In genomic region chr12:79782197-79782890, GRCh38 we compare ENCODE assay signal across 11 cellular contexts.
A peak's percentile ranks its signal among the peaks of the same experiment; 100 is the strongest.
DNase-seq lines count a peak whose midpoint lies in the region; ATAC-seq, FAIRE-seq and TF ChIP-seq lines count a peak whose summit lies in the region.
"Had no signal": no experiment of that assay in that cellular context is flagged by ENCODE, and none has a peak within 500 bp of the region (broad histone marks: within the 10 kb centered on the region; RNA-seq: fewer than 3 reads in every experiment).

No MANE protein-coding gene starts in this region.

- no peaks in the 10 kb centered on the region for H3K27me3 Mint-ChIP-seq in endodermal cell (ENCODE audit: insufficient read depth)
- H3K27me3 Mint-ChIP-seq: effector memory CD8-positive, alpha-beta T cell had no signal

- no TSS peak for BruUV-seq in K562 (replicated peaks; lab: Mats Ljungman, UMichigan)

- H3K79me2 ChIP-seq in ACC112 (ENCODE audit: control insufficient read depth, insufficient read depth, low read length, unreplicated experiment) = no peaks in the 10 kb centered on the region
- no peaks in the 10 kb centered on the region for H3K79me2 ChIP-seq in K562 (ENCODE audit: control insufficient read depth, insufficient read depth, low read length)

- H3K27ac ChIP-seq in ACC112 (ENCODE audit: low read depth, low read length) = peak overlapping the region; percentile 61
- H3K27ac ChIP-seq in K562 (ENCODE audit: extremely low read depth, low read depth, low read length) = peak overlapping the region; percentile 44; the same call in 1 of the 3 replicates
- H3K27ac ChIP-seq in endodermal cell (ENCODE audit: low read depth, low read length) = no peak overlapping the region

- H3K9me3 ChIP-seq in K562 (replicated peaks; ENCODE audit: control insufficient read depth, insufficient read depth, low read depth, low read length) (no peaks in the 10 kb centered on the region), endodermal cell (ENCODE audit: control insufficient read depth, low read length) (no peaks in the 10 kb centered on the region)

- CTCF ChIA-PET in K562 (lab: Yijun Ruan, JAX; ENCODE audit: low intra/inter-chr PET ratio) = no interaction called here

- no peaks in the 10 kb centered on the region for H3K9me1 ChIP-seq in K562 (ENCODE audit: control insufficient read depth, insufficient read depth, low read length)

- TF ChIP-seq CTCF in K562 (IDR thresholded peaks at IDR 0.05 in 2 of 3, conservative IDR thresholded peaks at IDR 0.05 in 1 of 3; ENCODE audit: insufficient read depth in 2 of 3, low read depth in 1 of 3, low read length in 3 of 3) = no peak
- no peak for TF ChIP-seq CTCF in endodermal cell (conservative IDR thresholded peaks at IDR 0.05)

- no peak for TF ChIP-seq POLR2A in K562 (conservative IDR thresholded peaks at IDR 0.05)

- peaks cover 29% of the 10 kb centered on the region for H3K36me3 ChIP-seq in ACC112 (ENCODE audit: insufficient read depth, low read length)
- peaks cover 66% of the 10 kb centered on the region for H3K36me3 ChIP-seq in K562 (ENCODE audit: control insufficient read depth, insufficient read depth, low read length)
- peaks cover 79% of the 10 kb centered on the region for H3K36me3 ChIP-seq in endodermal cell (ENCODE audit: control insufficient read depth, insufficient read depth, low read length)

- H3K9ac ChIP-seq in K562 (ENCODE audit: insufficient read depth in 1 of 2, low read depth in 2 of 2, low read length in 2 of 2) (no peak overlapping the region), endodermal cell (ENCODE audit: extremely low read depth, low read length, poor library complexity, severe bottlenecking) (no peak overlapping the region)

- DNase-seq in K562 (ENCODE audit: extremely low read depth in 1 of 4, low spot score in 3 of 4) = no peak
- peak; percentile 33 to 56 for DNase-seq in lung microvascular endothelial cell (ENCODE audit: low read depth in 2 of 2)
- no peak for DNase-seq in endodermal cell
- DNase-seq: effector memory CD8-positive, alpha-beta T cell; NCI-H1092 treated with DMSO at 0.1 percent for 48 hours; stimulated activated CD4-positive, alpha-beta T cell treated with anti-CD3 and anti-CD28 coated beads, Interleukin-2, amount 100 ng/mL, for 24 hours had no signal

- no peaks in the 10 kb centered on the region for H3K9me3 Mint-ChIP-seq in endodermal cell
- H3K9me3 Mint-ChIP-seq: effector memory CD8-positive, alpha-beta T cell had no signal

- TF ChIP-seq EP300 in K562 (IDR thresholded peaks at IDR 0.05; ENCODE audit: low read length) = no peak

- H3K36me3 Mint-ChIP-seq in endodermal cell (ENCODE audit: low read depth) = peaks cover 34% of the 10 kb centered on the region

- H3K4me3 ChIP-seq in ACC112 (ENCODE audit: low read depth, low read length) (no peak overlapping the region), K562 (no peak overlapping the region), endodermal cell (ENCODE audit: low read length) (no peak overlapping the region)

- peaks cover 20% of the 10 kb centered on the region for H3K4me1 ChIP-seq in ACC112 (ENCODE audit: control insufficient read depth, insufficient read depth, low read length, unreplicated experiment)
- H3K4me1 ChIP-seq in K562 (replicated peaks in 1 of 2; ENCODE audit: control insufficient read depth in 2 of 2, insufficient read depth in 2 of 2, low read length in 2 of 2) = peaks cover 0 to 8% of the 10 kb centered on the region in 2 experiments; a peak in 2 of 5 replicates
- no peaks in the 10 kb centered on the region for H3K4me1 ChIP-seq in endodermal cell (ENCODE audit: control insufficient read depth, insufficient read depth, low read length)

- no peak overlapping the region for H3K4me2 ChIP-seq in K562 (ENCODE audit: insufficient read depth, low read length)

- in situ Hi-C loops in K562 (cut with MboI) = no loop called here

- H3K27me3 ChIP-seq in ACC112 (ENCODE audit: insufficient read depth, low read length) (no peaks in the 10 kb centered on the region), K562 (ENCODE audit: control insufficient read depth in 2 of 2, insufficient read depth in 2 of 2, low read length in 2 of 2) (no peaks in the 10 kb centered on the region), endodermal cell (ENCODE audit: control insufficient read depth, insufficient read depth, low read length, poor library complexity, severe bottlenecking) (no peaks in the 10 kb centered on the region)

- H2AFZ ChIP-seq in ACC112 (ENCODE audit: low read length, unreplicated experiment) = no peak overlapping the region
- no peak overlapping the region for H2AFZ ChIP-seq in K562 (ENCODE audit: low read depth, low read length)

- no peaks in the 10 kb centered on the region for H4K20me1 ChIP-seq in K562 (replicated peaks; ENCODE audit: control insufficient read depth, insufficient read depth, low read length)

- peak; percentile 46 for ATAC-seq in HG02885 (IDR thresholded peaks at IDR 0.05; ENCODE audit: poor library complexity, unreplicated experiment)
- ATAC-seq in K562 = peak; percentile 36
- no peak for ATAC-seq in GM19328 (IDR thresholded peaks at IDR 0.05; ENCODE audit: unreplicated experiment)
- no peak for ATAC-seq in GM19395 (IDR thresholded peaks at IDR 0.05; ENCODE audit: unreplicated experiment)
- no peak for ATAC-seq in GM21825 (IDR thresholded peaks at IDR 0.05; ENCODE audit: unreplicated experiment)
- ATAC-seq: effector memory CD8-positive, alpha-beta T cell had no signal

- no peaks in the 10 kb centered on the region for H3K4me1 Mint-ChIP-seq in endodermal cell

- intact Hi-C loops in K562 (cut with micrococcal nuclease) = loop anchor here (10.0 kb wide), 1 partner anchor 152 kb away; the partner anchor contains the start of gene PPP1R12A

- TF ChIP-seq RAD21 in K562 (CRISPR knock-in tag; conservative IDR thresholded peaks at IDR 0.05 in 1 of 2, IDR thresholded peaks at IDR 0.05 in 1 of 2) = no peak

- FAIRE-seq in K562 (lab: Jason Lieb, UNC) = no peak

- no peak overlapping the region for H3K27ac Mint-ChIP-seq in endodermal cell

- H3K4me3 Mint-ChIP-seq in endodermal cell = no peak overlapping the region
- H3K4me3 Mint-ChIP-seq: effector memory CD8-positive, alpha-beta T cell had no signal

- POLR2A ChIA-PET in K562 (lab: Yijun Ruan, JAX) = interaction anchor here (0.7 to 1.0 kb wide), 2 partner anchors 155 to 357 kb away, joined by 3 read pairs; no protein-coding TSS in a partner anchor

TF ChIP-seq in K562, 482 proteins besides CTCF, POLR2A, EP300 and RAD21:
- no peak for TF ChIP-seq RUNX1 (IDR thresholded peaks at IDR 0.05; ENCODE audit: low read depth)
- no peak for TF ChIP-seq L3MBTL2 (IDR thresholded peaks at IDR 0.05)
- no peak for TF ChIP-seq NFIC (IDR thresholded peaks at IDR 0.05)
- no peak for TF ChIP-seq STAT5A (IDR thresholded peaks at IDR 0.05; ENCODE audit: borderline replicate concordance, low read length)
- TF ChIP-seq FUS (optimal IDR thresholded peaks at IDR 0.05; ENCODE audit: low read depth, low read length) = no peak
- TF ChIP-seq CBFA2T3 (IDR thresholded peaks at IDR 0.05) = peak; percentile 34
- no peak for TF ChIP-seq ZNF830 (CRISPR knock-in tag; IDR thresholded peaks at IDR 0.05)

Comparison
In these comparisons a context has a peak if more than half of its experiments do, and no peak if none do; other contexts are left out.
1. ATAC-seq: peak in HG02885 (single experiment) and K562 (single experiment); none in GM19328 (single experiment), GM19395 (single experiment) and GM21825 (single experiment).
2. DNase-seq: peak in lung microvascular endothelial cell (2 of 2); none in K562 (0 of 4) and endodermal cell (single experiment).